ENCODE assay signal across 6 cellular contexts in the genomic region with DNA sequence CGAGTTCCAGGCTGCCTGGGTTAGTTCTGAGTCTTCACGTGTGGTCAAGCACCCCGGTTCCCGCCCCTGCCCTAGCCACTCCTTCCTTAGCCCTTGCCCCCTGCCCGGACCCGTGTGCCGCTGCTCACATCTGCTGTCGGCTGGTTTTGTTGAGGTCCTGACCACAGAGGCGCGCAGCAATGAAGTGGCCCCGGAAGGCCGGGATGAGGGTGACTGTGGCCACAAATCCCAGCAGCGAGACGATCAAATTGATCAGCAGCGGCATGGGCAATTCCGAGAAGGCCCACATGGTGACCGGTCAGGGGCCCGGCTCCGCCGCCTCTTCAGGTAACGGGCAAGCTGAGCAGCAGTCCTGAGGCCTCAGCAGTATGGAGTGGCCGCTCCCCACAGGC. TPM values are rescaled to one million over a fixed set of nuclear protein-coding genes. Genes with fewer than 3 reads are reported as not detected.
DNase-seq lines count a peak whose midpoint lies in the region; TF ChIP-seq lines count a peak whose summit lies in the region.

No MANE protein-coding gene starts in this region.

- TF ChIP-seq POLR2A in Peyer's patch (IDR thresholded peaks at IDR 0.05): peak in 1 of 2 donors; percentile 8

- TF ChIP-seq CTCF in Peyer's patch (IDR thresholded peaks at IDR 0.05) (peak in 3 of 6 experiments; percentile 30 to 39 (median 33)), glutamatergic neuron (IDR thresholded peaks at IDR 0.05; ENCODE audit: partially characterized antibody, unreplicated experiment) (no peak), tibial artery (IDR thresholded peaks at IDR 0.05) (no peak)

- peaks cover 24% of the 10 kb centered on the region for H3K4me1 Mint-ChIP-seq in glutamatergic neuron (ENCODE audit: low read depth, unreplicated experiment)

- H3K4me3 Mint-ChIP-seq in glutamatergic neuron (ENCODE audit: unreplicated experiment): peak overlapping the region; percentile 91

- no peaks in the 10 kb centered on the region for H3K36me3 Mint-ChIP-seq in glutamatergic neuron (ENCODE audit: unreplicated experiment)

- H3K9me3 Mint-ChIP-seq in glutamatergic neuron (ENCODE audit: unreplicated experiment): peaks cover 14% of the 10 kb centered on the region

- H3K4me1 ChIP-seq in Peyer's patch (peaks cover 0 to 27% (median 9%) of the 10 kb centered on the region in 4 donors), tibial artery (peaks cover 9 to 32% (median 21%) of the 10 kb centered on the region in 4 donors)

- H3K9me3 ChIP-seq in Peyer's patch (no peaks in the 10 kb centered on the region), tibial artery (no peaks in the 10 kb centered on the region)

- H3K36me3 ChIP-seq in Peyer's patch (peaks cover 0 to 17% (median 0%) of the 10 kb centered on the region in 3 donors), tibial artery (peaks cover 6 to 21% (median 19%) of the 10 kb centered on the region in 3 donors)

- peaks cover 10% of the 10 kb centered on the region for H3K27me3 Mint-ChIP-seq in glutamatergic neuron (ENCODE audit: unreplicated experiment)

- H3K27ac Mint-ChIP-seq in glutamatergic neuron (ENCODE audit: unreplicated experiment): peak overlapping the region; percentile 99

- H3K27ac ChIP-seq in Peyer's patch: peak overlapping the region; percentile 88 to 92 (median 89)
- H3K27ac ChIP-seq in tibial artery: peak overlapping the region; percentile 83 to 93

- intact Hi-C loops in tibial artery (cut with DNase I; ENCODE audit: low total_unique reads): loop anchor here (10.0 kb wide), 1 partner anchor 223 kb away; no protein-coding TSS in a partner anchor

- DNase-seq in stimulated activated CD4-positive, alpha-beta T cell treated with anti-CD3 and anti-CD28 coated beads, Interleukin-4, amount 100 ng/mL, for 24 hours: peak; percentile 25
- no peak for DNase-seq in stimulated activated CD4-positive, alpha-beta T cell treated with anti-CD3 and anti-CD28 coated beads, Interleukin-4, amount 100 ng/mL, for 1 hour
- DNase-seq in Peyer's patch (peak in 1 of 3 donors; percentile 25), glutamatergic neuron (no peak), tibial artery (no peak), SW480 (ENCODE audit: low spot score) (no peak)

- H3K4me3 ChIP-seq in Peyer's patch (peak overlapping the region; percentile 73 to 97 (median 82)), tibial artery (peak overlapping the region; percentile 63 to 93)

- H3K27me3 ChIP-seq in Peyer's patch (no peaks in the 10 kb centered on the region), tibial artery (no peaks in the 10 kb centered on the region)

RNA-seq across cellular contexts. Expression of gene DPAGT1, which starts 0.3 kb away (rescaled TPM):
- total RNA-seq in Peyer's patch (10 to 100 TPM; 10.7 to 38.6 (median 33.1) TPM), glutamatergic neuron (ENCODE audit: unreplicated experiment) (36.1 TPM)

RNA-seq across cellular contexts. Expression of gene C2CD2L, which starts 5.8 kb away (rescaled TPM):
- total RNA-seq in Peyer's patch (100 to 1,000 TPM in 1 of 4 donors, 10 to 100 TPM in 3; 13.2 to 107 (median 81.8) TPM), glutamatergic neuron (ENCODE audit: unreplicated experiment) (32.8 TPM)

RNA-seq across cellular contexts. Expression of gene HMBS, which starts 16.7 kb away (rescaled TPM):
- total RNA-seq in Peyer's patch: 10 to 100 TPM; 10.7 to 21.7 (median 15.0) TPM
- total RNA-seq in glutamatergic neuron (ENCODE audit: unreplicated experiment): 30.4 TPM

RNA-seq across cellular contexts. Expression of gene HINFP, which starts 20.0 kb away (rescaled TPM):
- total RNA-seq in Peyer's patch: 10 to 100 TPM; 28.1 to 67.9 (median 49.0) TPM
- 58.1 TPM for total RNA-seq in glutamatergic neuron (ENCODE audit: unreplicated experiment)

RNA-seq across cellular contexts. Expression of gene VPS11, which starts 33.7 kb away (rescaled TPM):
- 10 to 100 TPM; 26.3 to 72.6 (median 37.2) TPM for total RNA-seq in Peyer's patch
- 32.7 TPM for total RNA-seq in glutamatergic neuron (ENCODE audit: unreplicated experiment)
